Comparison of ENCODE assay signal across 6 cellular contexts in the genomic region with DNA sequence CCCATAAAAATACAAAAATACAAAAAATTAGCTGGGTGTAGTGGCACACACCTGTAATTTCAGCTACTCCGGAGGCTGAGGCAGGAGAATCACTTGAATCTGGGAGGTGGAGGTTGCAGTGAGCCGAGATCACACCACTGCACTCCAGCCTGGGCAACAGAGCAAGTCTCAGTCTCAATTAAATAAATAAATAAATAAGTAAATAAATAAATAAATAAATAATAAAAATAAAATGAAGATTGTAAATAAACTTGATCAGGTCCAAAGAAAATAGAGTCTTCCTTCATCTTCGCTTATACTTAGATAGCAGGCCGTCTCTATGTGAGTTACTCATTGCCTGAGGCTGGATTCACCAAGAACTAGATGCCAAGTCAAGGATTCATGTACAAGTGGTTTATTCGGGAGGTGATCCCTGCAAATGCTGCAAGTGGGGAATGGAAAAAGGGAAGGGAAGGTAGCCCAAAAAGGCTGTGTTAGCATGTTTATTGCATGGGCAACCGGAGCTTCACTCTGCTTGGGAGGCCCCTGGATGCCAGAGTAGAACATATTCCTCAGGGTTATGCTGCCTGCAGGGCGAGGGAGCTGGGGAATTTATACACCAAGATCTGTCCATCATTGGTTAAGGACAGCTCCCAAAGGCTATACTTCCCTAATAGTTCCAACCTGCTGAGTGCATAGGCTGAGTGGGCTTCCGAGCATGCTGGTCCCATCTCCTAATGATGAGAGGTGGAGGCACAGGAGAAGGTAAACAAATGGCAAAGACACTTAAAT. TPM values are rescaled to one million over a fixed set of nuclear protein-coding genes. Genes with fewer than 3 reads are reported as not detected.
"Had no signal": no experiment of that assay in that cellular context is flagged by ENCODE, and none has a peak within 500 bp of the region (broad histone marks: within the 10 kb centered on the region; RNA-seq: fewer than 3 reads in every experiment).

No MANE protein-coding gene starts in this region.

- DNase-seq: H9, IMR-90, KG1 had no signal

- H3K4me3 ChIP-seq: GM23338, K562 had no signal

RNA-seq across cellular contexts. Expression of a gene that starts 16.3 kb away (rescaled TPM):
- total RNA-seq: HT-29, IMR-90, K562 had no signal
- polyA plus RNA-seq: GM23338, IMR-90, K562 had no signal
